22 cellular contexts compared by ENCODE assay signal in the genomic region with DNA sequence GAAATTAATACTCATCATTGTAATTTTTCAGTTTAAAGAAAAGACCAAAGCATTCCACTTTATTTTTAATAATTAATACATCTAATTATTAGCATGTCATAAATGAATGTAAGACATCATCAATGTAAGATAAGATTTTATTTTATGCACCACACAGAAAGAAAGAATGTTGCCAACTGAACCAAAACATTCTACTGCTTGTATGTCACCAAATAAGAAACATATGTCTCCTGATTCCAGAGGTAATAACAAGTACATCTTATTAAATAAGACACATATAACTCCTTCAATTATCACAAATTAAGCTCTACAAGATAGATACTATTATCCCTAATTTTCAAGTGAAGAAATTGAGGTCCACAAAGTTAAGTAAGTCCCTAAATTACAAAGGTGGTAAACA.
DNase-seq lines count a peak whose midpoint lies in the region; TF ChIP-seq lines count a peak whose summit lies in the region.
"Had no signal": no experiment of that assay in that cellular context is flagged by ENCODE, and none has a peak within 500 bp of the region (broad histone marks: within the 10 kb centered on the region; RNA-seq: fewer than 3 reads in every experiment).

No MANE protein-coding gene starts in this region.

- intact Hi-C loops in ascending aorta (cut with DNase I), result no loop called here

- H3K36me3 ChIP-seq in SK-N-SH (replicated peaks in 1 of 2; ENCODE audit: control insufficient read depth in 1 of 2, insufficient read depth in 2 of 2, low read length in 1 of 2) (no peaks in the 10 kb centered on the region), ascending aorta (no peaks in the 10 kb centered on the region)
- H3K36me3 ChIP-seq: SJSA1 had no signal

- H3K27me3 ChIP-seq in SK-N-SH (ENCODE audit: insufficient read depth) (no peaks in the 10 kb centered on the region), ascending aorta (no peaks in the 10 kb centered on the region)
- H3K27me3 ChIP-seq: BLaER1 treated with 17β-estradiol and CSF1 and Interleukin-3, amounts not matched to agents 10 nM and 100 nM; SJSA1 had no signal

- H3K27ac ChIP-seq in SK-N-SH (ENCODE audit: low read depth in 2 of 2, low read length in 1 of 2) (no peak overlapping the region; a peak in 1 of 4 replicates), ascending aorta (no peak overlapping the region)
- H3K27ac ChIP-seq: BLaER1 treated with 17β-estradiol and CSF1 and Interleukin-3, amounts not matched to agents 10 nM and 100 nM; SJSA1 had no signal

- no peak overlapping the region for H2AFZ ChIP-seq in SK-N-SH (ENCODE audit: low read depth)

- H3K4me2 ChIP-seq in SK-N-SH, result no peak overlapping the region
- H3K4me2 ChIP-seq: BLaER1 treated with 17β-estradiol and CSF1 and Interleukin-3, amounts not matched to agents 10 nM and 100 nM had no signal

- no peaks in the 10 kb centered on the region for H3K79me2 ChIP-seq in SK-N-SH (ENCODE audit: insufficient read depth)

- H3K9me3 ChIP-seq in SK-N-SH, result no peaks in the 10 kb centered on the region
- no peaks in the 10 kb centered on the region for H3K9me3 ChIP-seq in ascending aorta
- H3K9me3 ChIP-seq: Caco-2, SJSA1 had no signal

- POLR2A ChIA-PET in SK-N-SH (lab: Yijun Ruan, JAX), result no interaction called here

- TF ChIP-seq RAD21 in SK-N-SH (IDR thresholded peaks at IDR 0.05; ENCODE audit: low read length), result no peak

- H3K4me1 ChIP-seq in SK-N-SH (ENCODE audit: control insufficient read depth in 1 of 2, insufficient read depth in 2 of 2, low read depth in 1 of 2, low read length in 1 of 2), result no peaks in the 10 kb centered on the region
- H3K4me1 ChIP-seq in ascending aorta, result no peaks in the 10 kb centered on the region
- H3K4me1 ChIP-seq: BLaER1 treated with 17β-estradiol and CSF1 and Interleukin-3, amounts not matched to agents 10 nM and 100 nM; Caco-2 had no signal

- H3K9me2 ChIP-seq in SK-N-SH, result no peaks in the 10 kb centered on the region

- CTCF ChIA-PET in SK-N-SH (lab: Yijun Ruan, JAX), result no interaction called here

- H3K4me3 ChIP-seq in SK-N-SH (ENCODE audit: low read depth in 2 of 2, low read length in 1 of 2), result no peak overlapping the region
- H3K4me3 ChIP-seq in fibroblast of mammary gland (ENCODE audit: control insufficient read depth, low read depth, low read length), result no peak overlapping the region
- H3K4me3 ChIP-seq in ascending aorta, result no peak overlapping the region
- H3K4me3 ChIP-seq: BLaER1 treated with 17β-estradiol and CSF1 and Interleukin-3, amounts not matched to agents 10 nM and 100 nM; GM12878; SJSA1 had no signal

- TF ChIP-seq EP300 in SK-N-SH (IDR thresholded peaks at IDR 0.05; ENCODE audit: borderline replicate concordance in 1 of 2, low read depth in 1 of 2, low read length in 1 of 2), result peak in 1 of 2 experiments; percentile 24; a peak in 1 of 4 replicates

- TF ChIP-seq CTCF in SK-N-SH (IDR thresholded peaks at IDR 0.05) (no peak), fibroblast of mammary gland (conservative IDR thresholded peaks at IDR 0.05; ENCODE audit: control insufficient read depth, insufficient read depth, low read depth, low read length) (no peak), ascending aorta (IDR thresholded peaks at IDR 0.05) (no peak)

- DNase-seq in AG08395 (ENCODE audit: low spot score) (peak; percentile 14), EL (peak; percentile 28), SK-N-SH (no peak), fibroblast of mammary gland (ENCODE audit: low read depth) (peak; percentile 51), H4 (ENCODE audit: low spot score) (no peak), KG1 (lab: John Stamatoyannopoulos, UW) (no peak), ascending aorta (ENCODE audit: low spot score in 2 of 2) (no peak), NCI-H128 (lab: John Stamatoyannopoulos, UW; ENCODE audit: unreplicated experiment) (no peak)
- DNase-seq: Caco-2; CD4-positive, alpha-beta memory T cell; DMS 273 treated with DMSO at 0.1 percent for 48 hours; GF-D8; H9; KBM-7; NCI-H1105; NCI-H1694 treated with DMSO at 0.1 percent for 48 hours; NCI-H2081 treated with DMSO at 0.1 percent for 48 hours; NCI-H446 treated with DMSO at 0.1 percent for 48 hours; NCI-H526 treated with DMSO at 0.1 percent for 48 hours had no signal

- no peak overlapping the region for H3K9ac ChIP-seq in SK-N-SH
- H3K9ac ChIP-seq: BLaER1 treated with 17β-estradiol and CSF1 and Interleukin-3, amounts not matched to agents 10 nM and 100 nM had no signal

- no peaks in the 10 kb centered on the region for H3F3A ChIP-seq in SK-N-SH (replicated peaks; ENCODE audit: insufficient read depth)

- H4K20me1 ChIP-seq in SK-N-SH (ENCODE audit: insufficient read depth), result no peaks in the 10 kb centered on the region
- H4K20me1 ChIP-seq: BLaER1 treated with 17β-estradiol and CSF1 and Interleukin-3, amounts not matched to agents 10 nM and 100 nM had no signal

TF ChIP-seq in SK-N-SH, 30 proteins besides CTCF, POLR2A, EP300 and RAD21:
- TF ChIP-seq ELF1 (IDR thresholded peaks at IDR 0.05) (no peak), TEAD4 (IDR thresholded peaks at IDR 0.05; ENCODE audit: borderline replicate concordance, insufficient read depth) (no peak), CHD2 (IDR thresholded peaks at IDR 0.05; ENCODE audit: low read length, partially characterized antibody) (no peak), FOSL2 (IDR thresholded peaks at IDR 0.05; ENCODE audit: borderline replicate concordance, low read depth) (no peak; the same call in 1 of the 2 replicates), GABPA (IDR thresholded peaks at IDR 0.05; ENCODE audit: low read depth) (no peak), MEF2A (IDR thresholded peaks at IDR 0.05; ENCODE audit: borderline replicate concordance, low read depth) (no peak), JUND (IDR thresholded peaks at IDR 0.05) (0 out of 2 replicates have a peak, but pooled peaks have one; percentile 27), EZH2phosphoT487 (IDR thresholded peaks at IDR 0.05; ENCODE audit: borderline replicate concordance, low read depth) (no peak), RXRA (IDR thresholded peaks at IDR 0.05; ENCODE audit: borderline replicate concordance, low read depth) (no peak), SMC3 (IDR thresholded peaks at IDR 0.05; ENCODE audit: low read depth, low read length) (no peak), TCF12 (IDR thresholded peaks at IDR 0.05) (peak; percentile 90), POLR2AphosphoS5 (IDR thresholded peaks at IDR 0.05; ENCODE audit: low read depth, low read length) (peak; percentile 42; the same call in 1 of the 2 replicates), TAF1 (IDR thresholded peaks at IDR 0.05; ENCODE audit: borderline replicate concordance, low read depth, low read length) (no peak), FOXJ3 (CRISPR knock-in tag; IDR thresholded peaks at IDR 0.05) (no peak)
- TF ChIP-seq, protein P1, sequence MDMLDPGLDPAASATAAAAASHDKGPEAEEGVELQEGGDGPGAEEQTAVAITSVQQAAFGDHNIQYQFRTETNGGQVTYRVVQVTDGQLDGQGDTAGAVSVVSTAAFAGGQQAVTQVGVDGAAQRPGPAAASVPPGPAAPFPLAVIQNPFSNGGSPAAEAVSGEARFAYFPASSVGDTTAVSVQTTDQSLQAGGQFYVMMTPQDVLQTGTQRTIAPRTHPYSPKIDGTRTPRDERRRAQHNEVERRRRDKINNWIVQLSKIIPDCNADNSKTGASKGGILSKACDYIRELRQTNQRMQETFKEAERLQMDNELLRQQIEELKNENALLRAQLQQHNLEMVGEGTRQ (IDR thresholded peaks at IDR 0.05; ENCODE audit: borderline replicate concordance, low read depth, low read length), result no peak
- TF ChIP-seq, protein P2, sequence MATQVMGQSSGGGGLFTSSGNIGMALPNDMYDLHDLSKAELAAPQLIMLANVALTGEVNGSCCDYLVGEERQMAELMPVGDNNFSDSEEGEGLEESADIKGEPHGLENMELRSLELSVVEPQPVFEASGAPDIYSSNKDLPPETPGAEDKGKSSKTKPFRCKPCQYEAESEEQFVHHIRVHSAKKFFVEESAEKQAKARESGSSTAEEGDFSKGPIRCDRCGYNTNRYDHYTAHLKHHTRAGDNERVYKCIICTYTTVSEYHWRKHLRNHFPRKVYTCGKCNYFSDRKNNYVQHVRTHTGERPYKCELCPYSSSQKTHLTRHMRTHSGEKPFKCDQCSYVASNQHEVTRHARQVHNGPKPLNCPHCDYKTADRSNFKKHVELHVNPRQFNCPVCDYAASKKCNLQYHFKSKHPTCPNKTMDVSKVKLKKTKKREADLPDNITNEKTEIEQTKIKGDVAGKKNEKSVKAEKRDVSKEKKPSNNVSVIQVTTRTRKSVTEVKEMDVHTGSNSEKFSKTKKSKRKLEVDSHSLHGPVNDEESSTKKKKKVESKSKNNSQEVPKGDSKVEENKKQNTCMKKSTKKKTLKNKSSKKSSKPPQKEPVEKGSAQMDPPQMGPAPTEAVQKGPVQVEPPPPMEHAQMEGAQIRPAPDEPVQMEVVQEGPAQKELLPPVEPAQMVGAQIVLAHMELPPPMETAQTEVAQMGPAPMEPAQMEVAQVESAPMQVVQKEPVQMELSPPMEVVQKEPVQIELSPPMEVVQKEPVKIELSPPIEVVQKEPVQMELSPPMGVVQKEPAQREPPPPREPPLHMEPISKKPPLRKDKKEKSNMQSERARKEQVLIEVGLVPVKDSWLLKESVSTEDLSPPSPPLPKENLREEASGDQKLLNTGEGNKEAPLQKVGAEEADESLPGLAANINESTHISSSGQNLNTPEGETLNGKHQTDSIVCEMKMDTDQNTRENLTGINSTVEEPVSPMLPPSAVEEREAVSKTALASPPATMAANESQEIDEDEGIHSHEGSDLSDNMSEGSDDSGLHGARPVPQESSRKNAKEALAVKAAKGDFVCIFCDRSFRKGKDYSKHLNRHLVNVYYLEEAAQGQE (IDR thresholded peaks at IDR 0.05; ENCODE audit: low read depth, low read length), result no peak
- TF ChIP-seq, protein P3, sequence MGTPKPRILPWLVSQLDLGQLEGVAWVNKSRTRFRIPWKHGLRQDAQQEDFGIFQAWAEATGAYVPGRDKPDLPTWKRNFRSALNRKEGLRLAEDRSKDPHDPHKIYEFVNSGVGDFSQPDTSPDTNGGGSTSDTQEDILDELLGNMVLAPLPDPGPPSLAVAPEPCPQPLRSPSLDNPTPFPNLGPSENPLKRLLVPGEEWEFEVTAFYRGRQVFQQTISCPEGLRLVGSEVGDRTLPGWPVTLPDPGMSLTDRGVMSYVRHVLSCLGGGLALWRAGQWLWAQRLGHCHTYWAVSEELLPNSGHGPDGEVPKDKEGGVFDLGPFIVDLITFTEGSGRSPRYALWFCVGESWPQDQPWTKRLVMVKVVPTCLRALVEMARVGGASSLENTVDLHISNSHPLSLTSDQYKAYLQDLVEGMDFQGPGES (IDR thresholded peaks at IDR 0.05; ENCODE audit: low read depth, low read length), result no peak

Comparison
In these comparisons a context has a peak if more than half of its experiments do, and no peak if none do; other contexts are left out.
1. DNase-seq: peak in AG08395 (single experiment), EL (single experiment) and fibroblast of mammary gland (single experiment); none in SK-N-SH (single experiment), H4 (single experiment), KG1 (single experiment), ascending aorta (0 of 2) and NCI-H128 (single experiment).